ENCODE assay signal across 8 cellular contexts in genomic region chr6:53483423-53484353, GRCh38.
DNase-seq lines count a peak whose midpoint lies in the region; ATAC-seq, FAIRE-seq and TF ChIP-seq lines count a peak whose summit lies in the region.

No MANE protein-coding gene starts in this region.

- H3K79me2 ChIP-seq in mesendoderm (ENCODE audit: control insufficient read depth, insufficient read depth, low read length): no peaks in the 10 kb centered on the region

- TF ChIP-seq CTCF in cardiac fibroblast (IDR thresholded peaks at IDR 0.05; ENCODE audit: low read depth, low read length): no peak
- no peak for TF ChIP-seq CTCF in esophagus muscularis mucosa (IDR thresholded peaks at IDR 0.05)

- peak overlapping the region; percentile 55 for H3K27ac ChIP-seq in KOPT-K1 (ENCODE audit: low read depth, low read length, poor library complexity, severe bottlenecking)
- no peak overlapping the region for H3K27ac ChIP-seq in mesendoderm (ENCODE audit: low read depth, low read length)
- peak overlapping the region in 2 of 4 donors; percentile 0 to 58 for H3K27ac ChIP-seq in esophagus muscularis mucosa (replicated peaks in 1 of 4)

- H3K56ac ChIP-seq in mesendoderm (ENCODE audit: low read length): no peak overlapping the region

- H2BK120ac ChIP-seq in mesendoderm (ENCODE audit: low read depth, low read length): no peak overlapping the region

- DNase-seq in CMK (ENCODE audit: low read depth) (peak; percentile 74), cardiac fibroblast (ENCODE audit: low read depth in 2 of 2) (peak; percentile 31 to 63), mesendoderm (peak; percentile 11), esophagus muscularis mucosa (ENCODE audit: extremely low spot score) (no peak), AG08396 (ENCODE audit: low spot score) (no peak), GM12892 (ENCODE audit: insufficient read length) (no peak)

- no peak overlapping the region for H3K23ac ChIP-seq in mesendoderm (ENCODE audit: low read length)

- no peak overlapping the region for H3K4ac ChIP-seq in mesendoderm (ENCODE audit: low read depth, low read length)

- no peak overlapping the region for H2BK15ac ChIP-seq in mesendoderm (replicated peaks; ENCODE audit: low read depth)

- H3K4me3 ChIP-seq in cardiac fibroblast (replicated peaks in 1 of 2; ENCODE audit: low read depth in 2 of 2, low read length in 2 of 2) (no peak overlapping the region), mesendoderm (ENCODE audit: low read length) (no peak overlapping the region), esophagus muscularis mucosa (no peak overlapping the region)

- no peak for TF ChIP-seq POLR2A in esophagus muscularis mucosa (IDR thresholded peaks at IDR 0.05; ENCODE audit: low read depth)
- no peak for TF ChIP-seq POLR2A in GM12892 (IDR thresholded peaks at IDR 0.05; ENCODE audit: low read depth, low read length)

- no CpG with 5 or more reads among the region's 10 CpGs for WGBS in mesendoderm (ENCODE audit: extremely low coverage, insufficient coverage, low lambda C conversion rate)
- WGBS in esophagus muscularis mucosa: 61% methylated on average over 10 of the region's 10 CpGs

- H3K9me3 ChIP-seq in KOPT-K1 (ENCODE audit: insufficient read depth, low read length, poor library complexity, severe bottlenecking) (no peaks in the 10 kb centered on the region), esophagus muscularis mucosa (no peaks in the 10 kb centered on the region)

- H4K5ac ChIP-seq in mesendoderm (ENCODE audit: low read length): no peak overlapping the region

- no peaks in the 10 kb centered on the region for H3K36me3 ChIP-seq in KOPT-K1 (ENCODE audit: insufficient read depth, low read length)
- no peaks in the 10 kb centered on the region for H3K36me3 ChIP-seq in mesendoderm (ENCODE audit: control insufficient read depth, insufficient read depth, low read length)
- no peaks in the 10 kb centered on the region for H3K36me3 ChIP-seq in esophagus muscularis mucosa

- no peak overlapping the region for H4K8ac ChIP-seq in mesendoderm (ENCODE audit: low read depth, low read length)

- no peak for TF ChIP-seq EP300 in esophagus muscularis mucosa (IDR thresholded peaks at IDR 0.05)

- H3K18ac ChIP-seq in mesendoderm (ENCODE audit: low read length): no peak overlapping the region

- no peak overlapping the region for H2AK5ac ChIP-seq in mesendoderm (ENCODE audit: low read length)

- H3K4me2 ChIP-seq in mesendoderm (ENCODE audit: low read length): no peak overlapping the region

- H3K4me1 ChIP-seq in mesendoderm (ENCODE audit: control insufficient read depth, low read depth, low read length): no peaks in the 10 kb centered on the region
- H3K4me1 ChIP-seq in esophagus muscularis mucosa: peaks cover 6 to 19% (median 17%) of the 10 kb centered on the region in 4 donors

- no peak overlapping the region for H3K9ac ChIP-seq in mesendoderm (ENCODE audit: low read length)

- H2BK5ac ChIP-seq in mesendoderm (ENCODE audit: low read length): no peak overlapping the region

- H3K27me3 ChIP-seq in mesendoderm (ENCODE audit: insufficient read depth, low read length, poor library complexity) (no peaks in the 10 kb centered on the region), esophagus muscularis mucosa (no peaks in the 10 kb centered on the region)

- no peak for ATAC-seq in HG02623 (IDR thresholded peaks at IDR 0.05; ENCODE audit: unreplicated experiment)

- H3K79me1 ChIP-seq in mesendoderm (ENCODE audit: low read length): no peaks in the 10 kb centered on the region

- intact Hi-C loops in esophagus muscularis mucosa (cut with DNase I): loop anchor here (5.0 to 10.0 kb wide), 2 partner anchors 119 to 376 kb away; no protein-coding TSS in a partner anchor

- FAIRE-seq in GM12892 (lab: Jason Lieb, UNC): no peak

Comparison
In these comparisons a context has a peak if more than half of its experiments do, and no peak if none do; other contexts are left out.
1. DNase-seq: peak in CMK (single experiment), cardiac fibroblast (2 of 2) and mesendoderm (single experiment); none in esophagus muscularis mucosa (single experiment), AG08396 (single experiment) and GM12892 (single experiment).